Comparison of ENCODE assay signal across 18 cellular contexts in genomic region chr3:77873599-77873998, GRCh38.
DNase-seq lines count a peak whose midpoint lies in the region; ATAC-seq and TF ChIP-seq lines count a peak whose summit lies in the region.
"Had no signal": no experiment of that assay in that cellular context is flagged by ENCODE, and none has a peak within 500 bp of the region (broad histone marks: within the 10 kb centered on the region; RNA-seq: fewer than 3 reads in every experiment).

No MANE protein-coding gene starts in this region.

- H3K27ac Mint-ChIP-seq in activated CD4-positive, alpha-beta T cell treated with anti-CD3 and anti-CD28 coated beads for 36 hours = no peak overlapping the region
- H3K27ac Mint-ChIP-seq: CD14-positive monocyte; CD4-positive, alpha-beta memory T cell; H9 had no signal

- CTCF ChIA-PET in activated CD4-positive, alpha-beta T cell treated with anti-CD3 and anti-CD28 coated beads for 36 hours (lab: Charles Lee) = no interaction called here

- no peak for DNase-seq in Right ventricle myocardium inferior (ENCODE audit: missing footprints)
- DNase-seq in left ventricle myocardium inferior = no peak
- peak; percentile 49 for DNase-seq in Ammon's horn (ENCODE audit: low spot score)
- peak in 2 of 3 donors; percentile 9 to 49 for DNase-seq in right cardiac atrium
- peak; percentile 35 for DNase-seq in pons (ENCODE audit: low spot score)
- no peak for DNase-seq in activated naive CD4-positive, alpha-beta T cell treated with anti-CD3 and anti-CD28 coated beads, Interleukin-2, amount 50 U/mL, for 16 hours
- no peak for DNase-seq in KBM-7
- no peak for DNase-seq in activated CD4-positive, alpha-beta T cell treated with anti-CD3 and anti-CD28 coated beads for 36 hours
- DNase-seq: AML-193; CD4-positive, alpha-beta memory T cell; DMS153; DMS79; GF-D8; H9 had no signal

- ATAC-seq in Right ventricle myocardium inferior = peak; percentile 73
- ATAC-seq in right cardiac atrium = no peak
- no peak for ATAC-seq in activated CD4-positive, alpha-beta T cell treated with anti-CD3 and anti-CD28 coated beads for 36 hours
- ATAC-seq: A549 had no signal

- H3K4me3 Mint-ChIP-seq in activated CD4-positive, alpha-beta T cell treated with anti-CD3 and anti-CD28 coated beads for 36 hours = no peak overlapping the region
- H3K4me3 Mint-ChIP-seq: CD14-positive monocyte; CD4-positive, alpha-beta memory T cell; H9 had no signal

- TF ChIP-seq CTCF in left ventricle myocardium inferior (IDR thresholded peaks at IDR 0.05; ENCODE audit: borderline replicate concordance) = no peak

- no peak overlapping the region for H3K27ac ChIP-seq in left ventricle myocardium inferior (replicated peaks)
- no peak overlapping the region for H3K27ac ChIP-seq in right cardiac atrium (ENCODE audit: low read length)
- H3K27ac ChIP-seq: 22Rv1, A549, BLaER1 had no signal

- H3K9me3 ChIP-seq in left ventricle myocardium inferior (replicated peaks) (peaks cover 10% of the 10 kb centered on the region), right cardiac atrium (ENCODE audit: control insufficient read depth, low read length) (no peaks in the 10 kb centered on the region)
- H3K9me3 ChIP-seq: A549, BLaER1 had no signal

- H3K4me3 ChIP-seq in left ventricle myocardium inferior (no peak overlapping the region), right cardiac atrium (ENCODE audit: low read length) (no peak overlapping the region)
- H3K4me3 ChIP-seq: A549, BLaER1 had no signal

- H3K36me3 Mint-ChIP-seq in activated CD4-positive, alpha-beta T cell treated with anti-CD3 and anti-CD28 coated beads for 36 hours (ENCODE audit: low read depth) = no peaks in the 10 kb centered on the region
- H3K36me3 Mint-ChIP-seq: CD14-positive monocyte; CD4-positive, alpha-beta memory T cell had no signal

- no peaks in the 10 kb centered on the region for H3K4me1 Mint-ChIP-seq in activated CD4-positive, alpha-beta T cell treated with anti-CD3 and anti-CD28 coated beads for 36 hours
- H3K4me1 Mint-ChIP-seq: CD14-positive monocyte; CD4-positive, alpha-beta memory T cell; H9 had no signal

- H3K9me3 Mint-ChIP-seq in activated CD4-positive, alpha-beta T cell treated with anti-CD3 and anti-CD28 coated beads for 36 hours (ENCODE audit: low read depth) = peaks cover 32% of the 10 kb centered on the region

- H3K27me3 ChIP-seq in left ventricle myocardium inferior (ENCODE audit: low read depth) = no peaks in the 10 kb centered on the region
- no peaks in the 10 kb centered on the region for H3K27me3 ChIP-seq in right cardiac atrium (ENCODE audit: control insufficient read depth, insufficient read depth)
- H3K27me3 ChIP-seq: BLaER1 had no signal

- in situ Hi-C loops in KBM-7 (cut with MboI; ENCODE audit: low pct_unique_long_range_greater_than_20kb, low sequenced_read_pairs) = no loop called here

- H3K36me3 ChIP-seq in left ventricle myocardium inferior = no peaks in the 10 kb centered on the region
- H3K36me3 ChIP-seq: BLaER1 had no signal

- intact Hi-C loops in Right ventricle myocardium inferior (cut with DNase I) = no loop called here
- intact Hi-C loops in left ventricle myocardium inferior (cut with micrococcal nuclease) = no loop called here
- intact Hi-C loops in right cardiac atrium (cut with DNase I) = no loop called here
- intact Hi-C loops in activated CD4-positive, alpha-beta T cell treated with anti-CD3 and anti-CD28 coated beads for 36 hours (cut with DNase I, micrococcal nuclease) = no loop called here

- no peaks in the 10 kb centered on the region for H3K27me3 Mint-ChIP-seq in activated CD4-positive, alpha-beta T cell treated with anti-CD3 and anti-CD28 coated beads for 36 hours
- H3K27me3 Mint-ChIP-seq: CD4-positive, alpha-beta memory T cell had no signal

- H3K4me1 ChIP-seq in left ventricle myocardium inferior = no peaks in the 10 kb centered on the region
- no peaks in the 10 kb centered on the region for H3K4me1 ChIP-seq in right cardiac atrium (ENCODE audit: control insufficient read depth, insufficient read depth, low read length)
- H3K4me1 ChIP-seq: A549, BLaER1 had no signal

- 59% methylated on average over 4 of the region's 4 CpGs for WGBS in right cardiac atrium

- POLR2A ChIA-PET in activated CD4-positive, alpha-beta T cell treated with anti-CD3 and anti-CD28 coated beads for 36 hours (lab: Charles Lee) = no interaction called here

Comparison
In these comparisons a context has a peak if more than half of its experiments do, and no peak if none do; other contexts are left out.
1. DNase-seq: peak in Ammon's horn (single experiment), right cardiac atrium (2 of 3) and pons (single experiment); none in Right ventricle myocardium inferior (single experiment), left ventricle myocardium inferior (single experiment), activated naive CD4-positive, alpha-beta T cell treated with anti-CD3 and anti-CD28 coated beads, Interleukin-2, amount 50 U/mL, for 16 hours (single experiment), KBM-7 (single experiment) and activated CD4-positive, alpha-beta T cell treated with anti-CD3 and anti-CD28 coated beads for 36 hours (single experiment).